15 cellular contexts compared by ENCODE assay signal in genomic region chr16:65201446-65202010, GRCh38.
"Had no signal": no experiment of that assay in that cellular context is flagged by ENCODE, and none has a peak within 500 bp of the region (broad histone marks: within the 10 kb centered on the region; RNA-seq: fewer than 3 reads in every experiment).

No MANE protein-coding gene starts in this region.

- H3K4me3 ChIP-seq: breast epithelium, gastrocnemius medialis, pancreas, tibial nerve had no signal

- H3K27ac Mint-ChIP-seq: activated CD4-positive, alpha-beta memory T cell treated with anti-CD3 and anti-CD28 coated beads for 36 hours; activated naive CD8-positive, alpha-beta T cell treated with anti-CD3 and anti-CD28 coated beads, Interleukin-2, amount 10 ng/mL, durations not matched to agents 7 days and 5 days; memory B cell; stimulated activated naive B cell treated with anti-CD40 and anti-IgM and Interleukin-4, amounts not matched to agents 10 μg/mL and 1 μg/mL and 100 μg/mL, for 72 hours; T-helper 2 cell treated with Interferon-gamma antibody and Interleukin-4, amounts not matched to agents 5 μg/mL and 100 μg/mL, for 36 hours had no signal

- H3K27me3 Mint-ChIP-seq: activated CD4-positive, alpha-beta memory T cell treated with anti-CD3 and anti-CD28 coated beads for 36 hours; activated naive CD8-positive, alpha-beta T cell treated with anti-CD3 and anti-CD28 coated beads, Interleukin-2, amount 10 ng/mL, durations not matched to agents 7 days and 5 days; memory B cell; stimulated activated naive B cell treated with anti-CD40 and anti-IgM and Interleukin-4, amounts not matched to agents 10 μg/mL and 1 μg/mL and 100 μg/mL, for 72 hours had no signal

- H3K36me3 Mint-ChIP-seq: activated CD4-positive, alpha-beta memory T cell treated with anti-CD3 and anti-CD28 coated beads for 36 hours; activated naive CD8-positive, alpha-beta T cell treated with anti-CD3 and anti-CD28 coated beads, Interleukin-2, amount 10 ng/mL, durations not matched to agents 7 days and 5 days; memory B cell; stimulated activated naive B cell treated with anti-CD40 and anti-IgM and Interleukin-4, amounts not matched to agents 10 μg/mL and 1 μg/mL and 100 μg/mL, for 72 hours had no signal

- H3K4me1 Mint-ChIP-seq: activated naive CD8-positive, alpha-beta T cell treated with anti-CD3 and anti-CD28 coated beads, Interleukin-2, amount 10 ng/mL, durations not matched to agents 7 days and 5 days; memory B cell; neural crest cell; stimulated activated naive B cell treated with anti-CD40 and anti-IgM and Interleukin-4, amounts not matched to agents 10 μg/mL and 1 μg/mL and 100 μg/mL, for 72 hours had no signal

- ATAC-seq: pancreas; stimulated activated naive B cell treated with anti-CD40 and anti-IgM and Interleukin-4, amounts not matched to agents 10 μg/mL and 1 μg/mL and 100 μg/mL, for 72 hours had no signal

- DNase-seq: activated CD4-positive, alpha-beta memory T cell treated with anti-CD3 and anti-CD28 coated beads for 36 hours; activated naive CD8-positive, alpha-beta T cell treated with anti-CD3 and anti-CD28 coated beads, Interleukin-2, amount 10 ng/mL, durations not matched to agents 7 days and 5 days; aorta; esophagus squamous epithelium; heart right ventricle; pancreas; retina; stimulated activated CD4-positive, alpha-beta T cell treated with anti-CD3 and anti-CD28 coated beads, Interleukin-1b, Interleukin-23, amount 100 ng/mL, for 48 hours; stimulated activated naive B cell treated with anti-CD40 and anti-IgM and Interleukin-4, amounts not matched to agents 10 μg/mL and 1 μg/mL and 100 μg/mL, for 72 hours had no signal

- H3K4me3 Mint-ChIP-seq: activated CD4-positive, alpha-beta memory T cell treated with anti-CD3 and anti-CD28 coated beads for 36 hours; activated naive CD8-positive, alpha-beta T cell treated with anti-CD3 and anti-CD28 coated beads, Interleukin-2, amount 10 ng/mL, durations not matched to agents 7 days and 5 days; memory B cell; neural crest cell; stimulated activated naive B cell treated with anti-CD40 and anti-IgM and Interleukin-4, amounts not matched to agents 10 μg/mL and 1 μg/mL and 100 μg/mL, for 72 hours; T-helper 2 cell treated with Interferon-gamma antibody and Interleukin-4, amounts not matched to agents 5 μg/mL and 100 μg/mL, for 36 hours had no signal
